ENCODE assay signal across 10 cellular contexts in genomic region chr15:92674347-92674746, GRCh38.
"Had no signal": no experiment of that assay in that cellular context is flagged by ENCODE, and none has a peak within 500 bp of the region (broad histone marks: within the 10 kb centered on the region; RNA-seq: fewer than 3 reads in every experiment).

No MANE protein-coding gene starts in this region.

- H3K4me2 ChIP-seq: GM23338 had no signal

- H2AFZ ChIP-seq: GM23248, GM23338 had no signal

- H3K9ac ChIP-seq: GM23248 had no signal

- H3K4me3 ChIP-seq: GM23248, GM23338, HAP-1 had no signal

- H3K9me3 Mint-ChIP-seq: GM23338, H9, HFFc6 had no signal

- H3K27ac ChIP-seq: GM23248 had no signal

- H3K4me3 Mint-ChIP-seq: GM23338, H9, HFFc6 had no signal

- H3K27ac Mint-ChIP-seq: GM23338, H9, HFFc6 had no signal

- FAIRE-seq: H1, H54 had no signal

- H3K9me3 ChIP-seq: HAP-1 had no signal

- H3K36me3 ChIP-seq: HAP-1 had no signal

- ATAC-seq: HCT116 had no signal

- DNase-seq: GM23248, GOT3, H9, HCEC 1CT, HFFc6 had no signal
